ENCODE assay signal across 23 cellular contexts in genomic region chr19:6252066-6252465, GRCh38.
"Had no signal": no experiment of that assay in that cellular context is flagged by ENCODE, and none has a peak within 500 bp of the region (broad histone marks: within the 10 kb centered on the region; RNA-seq: fewer than 3 reads in every experiment).

No MANE protein-coding gene starts in this region.

- H3K4me3 Mint-ChIP-seq: activated CD4-positive, alpha-beta T cell treated with anti-CD3 and anti-CD28 coated beads for 36 hours; activated naive CD4-positive, alpha-beta T cell treated with anti-CD3 and anti-CD28 coated beads, Interleukin-2, amount 50 U/mL, for 24 hours; activated naive CD8-positive, alpha-beta T cell treated with anti-CD3 and anti-CD28 coated beads, Interleukin-2, amount 50 U/mL, for 24 hours; natural killer cell; neural progenitor cell had no signal

- H3K27ac ChIP-seq: coronary artery, esophagus muscularis mucosa, foreskin keratinocyte, neural progenitor cell, parathyroid adenoma, right atrium auricular region, testis, transverse colon had no signal

- H3K36me3 Mint-ChIP-seq: natural killer cell had no signal

- H3K9me3 ChIP-seq: esophagus muscularis mucosa, right atrium auricular region, testis, transverse colon had no signal

- ATAC-seq: activated CD4-positive, alpha-beta T cell treated with anti-CD3 and anti-CD28 coated beads for 36 hours; activated naive CD8-positive, alpha-beta T cell treated with anti-CD3 and anti-CD28 coated beads, Interleukin-2, amount 50 U/mL, for 24 hours; foreskin keratinocyte; natural killer cell; stimulated activated naive CD8-positive, alpha-beta T cell treated with anti-CD3 and anti-CD28 coated beads, Interleukin-15, Interleukin-2, amounts not matched to agents 100 U/mL and 50 U/mL, for 24 hours had no signal

- H3K9me3 Mint-ChIP-seq: activated naive CD4-positive, alpha-beta T cell treated with anti-CD3 and anti-CD28 coated beads, Interleukin-2, amount 50 U/mL, for 24 hours; activated naive CD8-positive, alpha-beta T cell treated with anti-CD3 and anti-CD28 coated beads, Interleukin-2, amount 50 U/mL, for 24 hours; natural killer cell had no signal

- H3K36me3 ChIP-seq: neural progenitor cell, right atrium auricular region, transverse colon had no signal

- DNase-seq: activated CD4-positive, alpha-beta T cell treated with anti-CD3 and anti-CD28 coated beads for 36 hours; activated CD4-positive, alpha-beta T cell treated with anti-CD3 and anti-CD28 coated beads, Interleukin-2, amount 50 U/mL, for 48 hours; activated CD4-positive, CD25-positive, alpha-beta regulatory T cell; activated CD8-positive, alpha-beta memory T cell treated with anti-CD3 and anti-CD28 coated beads for 24 hours; activated effector memory CD4-positive, alpha-beta T cell treated with anti-CD3 and anti-CD28 coated beads, Interleukin-2, amount 50 U/mL, for 16 hours; activated naive CD8-positive, alpha-beta T cell treated with anti-CD3 and anti-CD28 coated beads, Interleukin-2, amount 50 U/mL, for 24 hours; amygdala; foreskin keratinocyte; heart right ventricle; mesendoderm; natural killer cell; occipital lobe; stimulated activated CD4-positive, alpha-beta T cell treated with anti-CD3 and anti-CD28 coated beads, Interleukin-2, amount 100 ng/mL, for 48 hours; stimulated activated naive CD8-positive, alpha-beta T cell treated with anti-CD3 and anti-CD28 coated beads, Interleukin-15, Interleukin-2, amounts not matched to agents 100 U/mL and 50 U/mL, for 24 hours; testis; transverse colon had no signal

- H3K4me1 ChIP-seq: foreskin keratinocyte had no signal

- H3K27me3 ChIP-seq: esophagus muscularis mucosa, foreskin keratinocyte, heart right ventricle, neural progenitor cell, right atrium auricular region, testis, transverse colon had no signal

- H3K27ac Mint-ChIP-seq: activated CD4-positive, alpha-beta T cell treated with anti-CD3 and anti-CD28 coated beads for 36 hours; activated naive CD4-positive, alpha-beta T cell treated with anti-CD3 and anti-CD28 coated beads, Interleukin-2, amount 50 U/mL, for 24 hours; activated naive CD8-positive, alpha-beta T cell treated with anti-CD3 and anti-CD28 coated beads, Interleukin-2, amount 50 U/mL, for 24 hours; natural killer cell; neural progenitor cell had no signal

- H3K4me3 ChIP-seq: coronary artery, esophagus muscularis mucosa, heart right ventricle, lung, neural progenitor cell, right atrium auricular region, testis, transverse colon had no signal

- H3K27me3 Mint-ChIP-seq: activated CD4-positive, alpha-beta T cell treated with anti-CD3 and anti-CD28 coated beads for 36 hours; activated naive CD4-positive, alpha-beta T cell treated with anti-CD3 and anti-CD28 coated beads, Interleukin-2, amount 50 U/mL, for 24 hours; activated naive CD8-positive, alpha-beta T cell treated with anti-CD3 and anti-CD28 coated beads, Interleukin-2, amount 50 U/mL, for 24 hours had no signal
